In genomic region chr9:112094240-112094639, GRCh38 we compare ENCODE assay signal across 14 cellular contexts.
DNase-seq lines count a peak whose midpoint lies in the region; ATAC-seq lines count a peak whose summit lies in the region.
"Had no signal": no experiment of that assay in that cellular context is flagged by ENCODE, and none has a peak within 500 bp of the region (broad histone marks: within the 10 kb centered on the region; RNA-seq: fewer than 3 reads in every experiment).

No MANE protein-coding gene starts in this region.

- H3K36me3 Mint-ChIP-seq in activated CD8-positive, alpha-beta memory T cell treated with anti-CD3 and anti-CD28 coated beads, Interleukin-2, amount 10 ng/mL, durations not matched to agents 7 days and 5 days, result peaks cover 8% of the 10 kb centered on the region
- peaks cover 8% of the 10 kb centered on the region for H3K36me3 Mint-ChIP-seq in T-helper 17 cell (ENCODE audit: low read depth)
- no peaks in the 10 kb centered on the region for H3K36me3 Mint-ChIP-seq in effector memory CD8-positive, alpha-beta T cell (ENCODE audit: insufficient read depth)
- no peaks in the 10 kb centered on the region for H3K36me3 Mint-ChIP-seq in activated CD4-positive, alpha-beta memory T cell treated with anti-CD3 and anti-CD28 coated beads for 36 hours

- POLR2A ChIA-PET in activated CD4-positive, alpha-beta memory T cell treated with anti-CD3 and anti-CD28 coated beads for 36 hours (lab: Charles Lee), result interaction anchor here (0.7 kb wide), 1 partner anchor 243 kb away, joined by 3 read pairs; no protein-coding TSS in a partner anchor

- DNase-seq in activated CD8-positive, alpha-beta memory T cell treated with anti-CD3 and anti-CD28 coated beads, Interleukin-2, amount 10 ng/mL, durations not matched to agents 7 days and 5 days, result no peak
- DNase-seq in activated CD8-positive, alpha-beta memory T cell treated with anti-CD3 and anti-CD28 coated beads, Interleukin-2, amount 50 U/mL, for 48 hours, result no peak
- DNase-seq in T-helper 17 cell (no peak), middle frontal gyrus (ENCODE audit: extremely low spot score, low spot score) (no peak)
- no peak for DNase-seq in effector memory CD8-positive, alpha-beta T cell
- DNase-seq in activated CD4-positive, alpha-beta memory T cell treated with anti-CD3 and anti-CD28 coated beads for 36 hours, result no peak
- DNase-seq: GOT3, MV-4-11, NCI-H1694 treated with DMSO at 0.1 percent for 48 hours, NCI-H748 treated with DMSO at 0.1 percent for 48 hours, SIG-M5 had no signal

- no peak overlapping the region for H3K4me3 Mint-ChIP-seq in activated CD8-positive, alpha-beta memory T cell treated with anti-CD3 and anti-CD28 coated beads, Interleukin-2, amount 10 ng/mL, durations not matched to agents 7 days and 5 days
- peak overlapping the region; percentile 80 for H3K4me3 Mint-ChIP-seq in T-helper 17 cell
- peak overlapping the region; percentile 59 to 62 for H3K4me3 Mint-ChIP-seq in effector memory CD8-positive, alpha-beta T cell
- no peak overlapping the region for H3K4me3 Mint-ChIP-seq in activated CD4-positive, alpha-beta memory T cell treated with anti-CD3 and anti-CD28 coated beads for 36 hours

- no peak for ATAC-seq in activated CD8-positive, alpha-beta memory T cell treated with anti-CD3 and anti-CD28 coated beads, Interleukin-2, amount 10 ng/mL, durations not matched to agents 7 days and 5 days
- no peak for ATAC-seq in T-helper 17 cell
- no peak for ATAC-seq in effector memory CD8-positive, alpha-beta T cell (replicated peaks)
- no peak for ATAC-seq in GM21390 (IDR thresholded peaks at IDR 0.05; ENCODE audit: unreplicated experiment)
- ATAC-seq in HG03139 (IDR thresholded peaks at IDR 0.05; ENCODE audit: unreplicated experiment), result no peak
- ATAC-seq: HCT116 had no signal

- H3K9me3 Mint-ChIP-seq in activated CD8-positive, alpha-beta memory T cell treated with anti-CD3 and anti-CD28 coated beads, Interleukin-2, amount 10 ng/mL, durations not matched to agents 7 days and 5 days (ENCODE audit: low read depth), result no peaks in the 10 kb centered on the region
- no peaks in the 10 kb centered on the region for H3K9me3 Mint-ChIP-seq in effector memory CD8-positive, alpha-beta T cell
- no peaks in the 10 kb centered on the region for H3K9me3 Mint-ChIP-seq in activated CD4-positive, alpha-beta memory T cell treated with anti-CD3 and anti-CD28 coated beads for 36 hours

- H3K4me1 Mint-ChIP-seq in activated CD8-positive, alpha-beta memory T cell treated with anti-CD3 and anti-CD28 coated beads, Interleukin-2, amount 10 ng/mL, durations not matched to agents 7 days and 5 days, result peaks cover 39% of the 10 kb centered on the region
- peaks cover 20% of the 10 kb centered on the region for H3K4me1 Mint-ChIP-seq in T-helper 17 cell
- H3K4me1 Mint-ChIP-seq in effector memory CD8-positive, alpha-beta T cell (ENCODE audit: low read depth in 2 of 2), result peaks cover 15 to 25% of the 10 kb centered on the region in 2 donors
- H3K4me1 Mint-ChIP-seq in activated CD4-positive, alpha-beta memory T cell treated with anti-CD3 and anti-CD28 coated beads for 36 hours (ENCODE audit: low read depth), result peaks cover 22% of the 10 kb centered on the region

- CTCF ChIA-PET in activated CD8-positive, alpha-beta memory T cell treated with anti-CD3 and anti-CD28 coated beads, Interleukin-2, amount 10 ng/mL, durations not matched to agents 7 days and 5 days (lab: Charles Lee), result interaction anchor here (0.8 to 2.8 kb wide), 13 partner anchors 8 to 572 kb away, joined by 3 to 23 read pairs (median 4); partner anchors contain the start of gene HSDL2
- CTCF ChIA-PET in activated CD4-positive, alpha-beta memory T cell treated with anti-CD3 and anti-CD28 coated beads for 36 hours (lab: Charles Lee), result interaction anchor here (0.8 to 8.0 kb wide), 8 partner anchors 20 to 334 kb away, joined by 3 to 118 read pairs (median 5); partner anchors contain the start of genes HSDL2 and PTBP3

- no peaks in the 10 kb centered on the region for H3K9me3 ChIP-seq in T-helper 17 cell (ENCODE audit: control insufficient read depth, low read length, poor library complexity, severe bottlenecking)

- intact Hi-C loops in activated CD4-positive, alpha-beta memory T cell treated with anti-CD3 and anti-CD28 coated beads for 36 hours (cut with micrococcal nuclease), result no loop called here

- H3K27ac Mint-ChIP-seq in activated CD8-positive, alpha-beta memory T cell treated with anti-CD3 and anti-CD28 coated beads, Interleukin-2, amount 10 ng/mL, durations not matched to agents 7 days and 5 days, result peak overlapping the region; percentile 84
- peak overlapping the region; percentile 79 for H3K27ac Mint-ChIP-seq in T-helper 17 cell
- H3K27ac Mint-ChIP-seq in effector memory CD8-positive, alpha-beta T cell, result peak overlapping the region; percentile 69 to 81
- H3K27ac Mint-ChIP-seq in activated CD4-positive, alpha-beta memory T cell treated with anti-CD3 and anti-CD28 coated beads for 36 hours, result no peak overlapping the region

- no peaks in the 10 kb centered on the region for H3K27me3 Mint-ChIP-seq in activated CD8-positive, alpha-beta memory T cell treated with anti-CD3 and anti-CD28 coated beads, Interleukin-2, amount 10 ng/mL, durations not matched to agents 7 days and 5 days
- H3K27me3 Mint-ChIP-seq in T-helper 17 cell, result no peaks in the 10 kb centered on the region
- no peaks in the 10 kb centered on the region for H3K27me3 Mint-ChIP-seq in effector memory CD8-positive, alpha-beta T cell
- H3K27me3 Mint-ChIP-seq in activated CD4-positive, alpha-beta memory T cell treated with anti-CD3 and anti-CD28 coated beads for 36 hours, result no peaks in the 10 kb centered on the region

Comparison
In these comparisons a context has a peak if more than half of its experiments do, and no peak if none do; other contexts are left out.
1. H3K4me3 Mint-ChIP-seq: peak in T-helper 17 cell (single experiment) and effector memory CD8-positive, alpha-beta T cell (2 of 2); none in activated CD8-positive, alpha-beta memory T cell treated with anti-CD3 and anti-CD28 coated beads, Interleukin-2, amount 10 ng/mL, durations not matched to agents 7 days and 5 days (single experiment) and activated CD4-positive, alpha-beta memory T cell treated with anti-CD3 and anti-CD28 coated beads for 36 hours (single experiment).